ENCODE assay signal across 21 cellular contexts in the genomic region with DNA sequence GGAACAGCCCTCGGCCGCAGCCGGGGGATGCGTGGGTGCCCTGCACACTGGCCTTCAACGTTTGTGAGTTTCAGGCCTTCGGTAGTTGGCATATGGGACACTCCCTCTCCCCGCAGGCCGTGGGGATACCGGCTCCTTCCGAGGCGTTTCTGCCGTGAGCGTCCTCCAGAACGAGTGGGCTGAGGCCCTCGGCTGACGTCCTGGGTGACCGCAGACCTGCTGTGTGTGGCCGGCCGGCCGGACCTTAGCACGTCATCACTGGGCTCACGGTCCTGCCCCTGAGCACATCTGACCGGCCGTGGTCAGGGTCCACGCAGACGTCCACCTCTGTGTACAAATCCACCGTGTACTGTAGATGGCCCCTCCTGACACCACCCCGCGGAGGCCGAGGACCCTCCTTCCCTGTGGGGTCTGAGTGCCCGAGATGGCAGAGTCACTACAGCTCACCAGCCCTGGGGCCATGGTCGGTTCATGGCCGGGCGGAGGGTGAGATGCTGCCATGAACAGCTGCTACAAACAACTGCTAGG.
"Had no signal": no experiment of that assay in that cellular context is flagged by ENCODE, and none has a peak within 500 bp of the region (broad histone marks: within the 10 kb centered on the region; RNA-seq: fewer than 3 reads in every experiment).

No MANE protein-coding gene starts in this region.

- H3K36me3 Mint-ChIP-seq: memory B cell; mesothelial cell of epicardium; naive B cell; natural killer cell treated with Interleukin-12 subunit alpha and Interleukin-12 subunit beta and Interleukin-15 and Interleukin-18, amount 100 ng/mL, for 72 hours had no signal

- DNase-seq: cerebellar nuclear complex; cortex of kidney; head of caudate nucleus; mucosa of descending colon; naive B cell; stimulated activated CD4-positive, alpha-beta T cell treated with anti-CD3 and anti-CD28 coated beads, Interleukin-2, amount 100 ng/mL, for 24 hours; stimulated activated CD4-positive, alpha-beta T cell treated with anti-CD3 and anti-CD28 coated beads, Interleukin-4, amount 100 ng/mL, for 24 hours; stimulated activated naive CD4-positive, alpha-beta T cell treated with Interleukin-2 at 50 U/mL for 16 hours; stomach; transverse colon had no signal

- H3K27ac ChIP-seq: parathyroid adenoma, thoracic aorta had no signal

- H3K36me3 ChIP-seq: stomach, thoracic aorta, transverse colon had no signal

- H3K4me3 ChIP-seq: lung, mucosa of descending colon, stomach, thoracic aorta, transverse colon had no signal

- H3K9ac ChIP-seq: parathyroid adenoma had no signal

- H3K4me3 Mint-ChIP-seq: memory B cell; mesothelial cell of epicardium; natural killer cell treated with Interleukin-12 subunit alpha and Interleukin-12 subunit beta and Interleukin-15 and Interleukin-18, amount 100 ng/mL, for 72 hours; neural crest cell; stimulated activated effector memory CD8-positive, alpha-beta T cell treated with anti-CD3 and anti-CD28 coated beads, Interleukin-12 subunit alpha, Interleukin-12 subunit beta, amount 100 ng/mL, for 72 hours had no signal

- H3K9me3 Mint-ChIP-seq: memory B cell; mesothelial cell of epicardium; naive B cell; natural killer cell treated with Interleukin-12 subunit alpha and Interleukin-12 subunit beta and Interleukin-15 and Interleukin-18, amount 100 ng/mL, for 72 hours; neural crest cell; stimulated activated effector memory CD8-positive, alpha-beta T cell treated with anti-CD3 and anti-CD28 coated beads, Interleukin-12 subunit alpha, Interleukin-12 subunit beta, amount 100 ng/mL, for 72 hours had no signal

- H2AFZ ChIP-seq: parathyroid adenoma had no signal

- H3K27ac Mint-ChIP-seq: memory B cell; mesothelial cell of epicardium; naive B cell; natural killer cell treated with Interleukin-12 subunit alpha and Interleukin-12 subunit beta and Interleukin-15 and Interleukin-18, amount 100 ng/mL, for 72 hours; progenitor cell of endocrine pancreas; stimulated activated effector memory CD8-positive, alpha-beta T cell treated with anti-CD3 and anti-CD28 coated beads, Interleukin-12 subunit alpha, Interleukin-12 subunit beta, amount 100 ng/mL, for 72 hours had no signal

- H3K9me3 ChIP-seq: mucosa of descending colon, stomach, thoracic aorta, transverse colon had no signal

- ATAC-seq: left lobe of liver; mucosa of descending colon; natural killer cell treated with Interleukin-12 subunit alpha and Interleukin-12 subunit beta and Interleukin-15 and Interleukin-18, amount 100 ng/mL, for 72 hours; sciatic nerve; stimulated activated effector memory CD8-positive, alpha-beta T cell treated with anti-CD3 and anti-CD28 coated beads, Interleukin-12 subunit alpha, Interleukin-12 subunit beta, amount 100 ng/mL, for 72 hours had no signal
